9 cellular contexts compared by ENCODE assay signal in the genomic region with DNA sequence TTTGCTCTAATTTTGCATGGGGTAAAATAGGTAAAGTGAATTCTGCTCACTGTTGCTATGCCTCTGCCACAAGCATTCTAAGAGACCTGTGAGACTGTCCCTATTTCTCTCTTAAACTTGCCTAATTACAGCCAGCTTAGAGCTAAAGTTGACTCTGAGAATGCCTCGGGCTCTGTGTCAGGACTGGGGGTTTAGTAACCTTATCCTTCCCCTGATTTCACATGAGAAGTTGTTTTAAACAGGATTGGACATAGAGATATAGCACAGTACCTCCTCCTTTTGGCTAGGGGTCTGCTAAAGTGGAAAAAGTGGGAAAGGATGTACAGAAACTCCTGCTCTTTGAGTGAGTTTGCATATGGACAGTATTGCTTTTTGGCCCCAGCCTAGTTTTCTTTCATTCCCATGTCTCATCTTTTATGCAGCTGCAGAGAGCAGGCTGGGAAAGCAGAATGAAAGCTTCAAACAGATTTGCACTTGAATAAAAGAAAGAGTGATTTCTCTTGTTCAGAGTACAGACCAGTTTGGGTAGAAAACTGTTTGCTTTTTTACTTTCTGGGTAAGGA.
DNase-seq lines count a peak whose midpoint lies in the region; ATAC-seq, FAIRE-seq and TF ChIP-seq lines count a peak whose summit lies in the region.
"Had no signal": no experiment of that assay in that cellular context is flagged by ENCODE, and none has a peak within 500 bp of the region (broad histone marks: within the 10 kb centered on the region; RNA-seq: fewer than 3 reads in every experiment).

No MANE protein-coding gene starts in this region.

- no peak overlapping the region for H3K27ac Mint-ChIP-seq in naive thymus-derived CD4-positive, alpha-beta T cell
- no peak overlapping the region for H3K27ac Mint-ChIP-seq in stimulated activated naive B cell treated with anti-CD40 and anti-IgM and Interleukin-4, amounts not matched to agents 10 μg/mL and 1 μg/mL and 100 μg/mL, for 72 hours

- H3K36me3 ChIP-seq in HEK293 (ENCODE audit: control insufficient read depth in 2 of 2, insufficient read depth in 1 of 2, low read length in 2 of 2) (no peaks in the 10 kb centered on the region), bronchial epithelial cell (ENCODE audit: control insufficient read depth, insufficient read depth, low read length) (no peaks in the 10 kb centered on the region), skeletal muscle tissue (ENCODE audit: control insufficient read depth in 3 of 3, insufficient read depth in 3 of 3, low read length in 3 of 3) (no peaks in the 10 kb centered on the region)
- no peaks in the 10 kb centered on the region for H3K36me3 ChIP-seq in naive thymus-derived CD4-positive, alpha-beta T cell (ENCODE audit: control insufficient read depth in 2 of 3, insufficient read depth in 3 of 3, low read length in 3 of 3)

- ATAC-seq in naive thymus-derived CD4-positive, alpha-beta T cell = no peak
- no peak for ATAC-seq in stimulated activated naive B cell treated with anti-CD40 and anti-IgM and Interleukin-4, amounts not matched to agents 10 μg/mL and 1 μg/mL and 100 μg/mL, for 72 hours (replicated peaks)
- no peak for ATAC-seq in GM21423 (IDR thresholded peaks at IDR 0.05; ENCODE audit: unreplicated experiment)
- no peak for ATAC-seq in GM19395 (IDR thresholded peaks at IDR 0.05; ENCODE audit: unreplicated experiment)

- FAIRE-seq in bronchial epithelial cell (lab: Jason Lieb, UNC) = no peak

- POLR2A ChIA-PET in HEK293 (lab: Yijun Ruan, JAX) = no interaction called here
- POLR2A ChIA-PET in naive thymus-derived CD4-positive, alpha-beta T cell (lab: Charles Lee) = interaction anchor here (1.0 kb wide), 1 partner anchor 846 kb away, joined by 3 read pairs; no protein-coding TSS in a partner anchor

- H3K4me3 ChIP-seq in HEK293 (ENCODE audit: low read depth, low read length) = no peak overlapping the region
- H3K4me3 ChIP-seq in bronchial epithelial cell (ENCODE audit: low read depth, low read length) = no peak overlapping the region
- peak overlapping the region in 1 of 3 donors; percentile 16 for H3K4me3 ChIP-seq in skeletal muscle tissue (ENCODE audit: low read length in 3 of 3)
- H3K4me3 ChIP-seq in naive thymus-derived CD4-positive, alpha-beta T cell (ENCODE audit: low read length) = no peak overlapping the region

- no peaks in the 10 kb centered on the region for H3K27me3 ChIP-seq in bronchial epithelial cell (ENCODE audit: control insufficient read depth, insufficient read depth, low read length)
- H3K27me3 ChIP-seq in skeletal muscle tissue (ENCODE audit: control insufficient read depth in 3 of 3, insufficient read depth in 3 of 3, low read length in 3 of 3) = no peaks in the 10 kb centered on the region
- H3K27me3 ChIP-seq in naive thymus-derived CD4-positive, alpha-beta T cell (ENCODE audit: control insufficient read depth in 2 of 2, insufficient read depth in 2 of 2, low read length in 2 of 2) = no peaks in the 10 kb centered on the region

- no peak for TF ChIP-seq CTCF in HEK293 (tag by site-specific recombination; IDR thresholded peaks at IDR 0.05)
- TF ChIP-seq CTCF in bronchial epithelial cell (IDR thresholded peaks at IDR 0.05; ENCODE audit: insufficient read depth, low read length, severe bottlenecking) = no peak

- no peaks in the 10 kb centered on the region for H3K9me3 ChIP-seq in HEK293 (ENCODE audit: control insufficient read depth, insufficient read depth, low read depth, low read length)
- no peaks in the 10 kb centered on the region for H3K9me3 ChIP-seq in skeletal muscle tissue (ENCODE audit: control insufficient read depth in 3 of 3, low read length in 3 of 3)
- H3K9me3 ChIP-seq in naive thymus-derived CD4-positive, alpha-beta T cell (ENCODE audit: control insufficient read depth in 2 of 3, low read length in 3 of 3) = no peaks in the 10 kb centered on the region

- H3K9ac ChIP-seq in skeletal muscle tissue (ENCODE audit: low read depth in 1 of 3, low read length in 3 of 3) = peak overlapping the region in 2 of 3 donors; percentile 28 to 69

- H3K4me1 ChIP-seq in HEK293 (ENCODE audit: control insufficient read depth, insufficient read depth, low read length) (peaks cover 34% of the 10 kb centered on the region), skeletal muscle tissue (ENCODE audit: control insufficient read depth in 3 of 3, insufficient read depth in 3 of 3, low read length in 3 of 3) (peaks cover 10 to 19% (median 18%) of the 10 kb centered on the region in 3 donors)
- H3K4me1 ChIP-seq in naive thymus-derived CD4-positive, alpha-beta T cell (ENCODE audit: control insufficient read depth in 2 of 2, insufficient read depth in 2 of 2, low read length in 2 of 2) = no peaks in the 10 kb centered on the region

- intact Hi-C loops in naive thymus-derived CD4-positive, alpha-beta T cell (cut with micrococcal nuclease) = loop anchor here in 1 of 2 donors (5.0 kb wide), 1 partner anchor 311 kb away; no protein-coding TSS in a partner anchor

- DNase-seq in bronchial epithelial cell (ENCODE audit: low read depth) (peak; percentile 10), islet precursor cell (peak; percentile 71)
- DNase-seq in naive thymus-derived CD4-positive, alpha-beta T cell = no peak
- no peak for DNase-seq in stimulated activated naive B cell treated with anti-CD40 and anti-IgM and Interleukin-4, amounts not matched to agents 10 μg/mL and 1 μg/mL and 100 μg/mL, for 72 hours
- DNase-seq: NCI-H2171 had no signal

- CTCF ChIA-PET in HEK293 (lab: Yijun Ruan, JAX) = interaction anchor here (0.9 to 1.7 kb wide), 7 partner anchors 8 to 903 kb away, joined by 3 to 11 read pairs (median 4); no protein-coding TSS in a partner anchor
- CTCF ChIA-PET in naive thymus-derived CD4-positive, alpha-beta T cell (lab: Charles Lee) = interaction anchor here (0.7 kb wide), 1 partner anchor 99 kb away, joined by 4 read pairs; no protein-coding TSS in a partner anchor

- no peaks in the 10 kb centered on the region for H3K27me3 Mint-ChIP-seq in naive thymus-derived CD4-positive, alpha-beta T cell
- no peaks in the 10 kb centered on the region for H3K27me3 Mint-ChIP-seq in stimulated activated naive B cell treated with anti-CD40 and anti-IgM and Interleukin-4, amounts not matched to agents 10 μg/mL and 1 μg/mL and 100 μg/mL, for 72 hours

- no peak overlapping the region for H3K4me3 Mint-ChIP-seq in naive thymus-derived CD4-positive, alpha-beta T cell
- no peak overlapping the region for H3K4me3 Mint-ChIP-seq in stimulated activated naive B cell treated with anti-CD40 and anti-IgM and Interleukin-4, amounts not matched to agents 10 μg/mL and 1 μg/mL and 100 μg/mL, for 72 hours

- H3K27ac ChIP-seq in HEK293 (ENCODE audit: extremely low read depth, low read depth, low read length) (peak overlapping the region; percentile 81), skeletal muscle tissue (ENCODE audit: low read depth, low read length) (peak overlapping the region; percentile 51)
- H3K27ac ChIP-seq in naive thymus-derived CD4-positive, alpha-beta T cell (ENCODE audit: low read depth, low read length) = no peak overlapping the region

- no peaks in the 10 kb centered on the region for H3K36me3 Mint-ChIP-seq in naive thymus-derived CD4-positive, alpha-beta T cell
- no peaks in the 10 kb centered on the region for H3K36me3 Mint-ChIP-seq in stimulated activated naive B cell treated with anti-CD40 and anti-IgM and Interleukin-4, amounts not matched to agents 10 μg/mL and 1 μg/mL and 100 μg/mL, for 72 hours

- H3K4me1 Mint-ChIP-seq in naive thymus-derived CD4-positive, alpha-beta T cell = peaks cover 0 to 6% (median 0%) of the 10 kb centered on the region in 7 donors
- H3K4me1 Mint-ChIP-seq in stimulated activated naive B cell treated with anti-CD40 and anti-IgM and Interleukin-4, amounts not matched to agents 10 μg/mL and 1 μg/mL and 100 μg/mL, for 72 hours = peaks cover 0 to 7% of the 10 kb centered on the region in 2 donors

- no peaks in the 10 kb centered on the region for H3K9me3 Mint-ChIP-seq in naive thymus-derived CD4-positive, alpha-beta T cell
- H3K9me3 Mint-ChIP-seq in stimulated activated naive B cell treated with anti-CD40 and anti-IgM and Interleukin-4, amounts not matched to agents 10 μg/mL and 1 μg/mL and 100 μg/mL, for 72 hours = no peaks in the 10 kb centered on the region

TF ChIP-seq in HEK293, 187 proteins besides CTCF, POLR2A, EP300 and RAD21:
- TF ChIP-seq ZNF157 (tag by site-specific recombination; IDR thresholded peaks at IDR 0.05) = peak; percentile 83
- TF ChIP-seq, protein P1, sequence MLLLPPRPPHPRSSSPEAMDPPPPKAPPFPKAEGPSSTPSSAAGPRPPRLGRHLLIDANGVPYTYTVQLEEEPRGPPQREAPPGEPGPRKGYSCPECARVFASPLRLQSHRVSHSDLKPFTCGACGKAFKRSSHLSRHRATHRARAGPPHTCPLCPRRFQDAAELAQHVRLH (tag by site-specific recombination; IDR thresholded peaks at IDR 0.05) = 0 out of 2 replicates have a peak, but pooled peaks have one; percentile 1
- TF ChIP-seq TRIM28 (IDR thresholded peaks at IDR 0.05; ENCODE audit: borderline replicate concordance, low read length) = peak; percentile 24; the same call in 1 of the 2 replicates
- peak; percentile 17; the same call in 1 of the 2 replicates for TF ChIP-seq ZBTB17 (tag by site-specific recombination; IDR thresholded peaks at IDR 0.05)
- no peak for TF ChIP-seq ZBTB8A (tag by site-specific recombination; IDR thresholded peaks at IDR 0.05)
- TF ChIP-seq HOXC10 (CRISPR knock-in tag; IDR thresholded peaks at IDR 0.05) = no peak

Comparison
In these comparisons a context has a peak if more than half of its experiments do, and no peak if none do; other contexts are left out.
1. DNase-seq: peak in bronchial epithelial cell (single experiment) and islet precursor cell (single experiment); none in naive thymus-derived CD4-positive, alpha-beta T cell (0 of 9) and stimulated activated naive B cell treated with anti-CD40 and anti-IgM and Interleukin-4, amounts not matched to agents 10 μg/mL and 1 μg/mL and 100 μg/mL, for 72 hours (single experiment).